8 cellular contexts compared by ENCODE assay signal in the genomic region with DNA sequence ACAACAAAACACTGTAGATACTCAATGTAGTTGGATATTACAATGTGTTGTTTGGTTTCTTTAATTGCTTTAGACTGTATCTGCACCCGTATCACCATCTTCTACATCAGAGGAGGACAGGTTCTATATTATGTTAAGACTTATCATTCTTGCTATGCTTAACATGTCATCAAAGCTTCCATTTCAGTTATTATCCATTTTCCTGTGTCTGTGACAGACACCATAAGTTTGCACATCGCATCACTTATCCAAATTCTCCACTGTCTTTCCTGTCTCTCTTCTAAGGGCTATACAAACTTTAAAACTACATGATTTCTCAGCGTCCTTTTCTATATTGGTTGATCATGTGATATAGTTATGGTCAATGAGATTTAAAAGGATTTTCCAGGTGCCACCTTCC.
"Had no signal": no experiment of that assay in that cellular context is flagged by ENCODE, and none has a peak within 500 bp of the region (broad histone marks: within the 10 kb centered on the region; RNA-seq: fewer than 3 reads in every experiment).

No MANE protein-coding gene starts in this region.

- H3K9ac ChIP-seq: GM23248 had no signal

- H3K4me3 ChIP-seq: GM23248, GM23338, HAP-1 had no signal

- H3K27ac ChIP-seq: GM23248 had no signal

- H3K36me3 ChIP-seq: HAP-1 had no signal

- H3K4me2 ChIP-seq: GM23338 had no signal

- DNase-seq: GM23248, GOT3, H7, H9, HCEC 1CT, HFFc6 had no signal

- H2AFZ ChIP-seq: GM23248, GM23338 had no signal

- H3K9me3 ChIP-seq: HAP-1 had no signal
